Comparison of ENCODE assay signal across 28 cellular contexts in the genomic region with DNA sequence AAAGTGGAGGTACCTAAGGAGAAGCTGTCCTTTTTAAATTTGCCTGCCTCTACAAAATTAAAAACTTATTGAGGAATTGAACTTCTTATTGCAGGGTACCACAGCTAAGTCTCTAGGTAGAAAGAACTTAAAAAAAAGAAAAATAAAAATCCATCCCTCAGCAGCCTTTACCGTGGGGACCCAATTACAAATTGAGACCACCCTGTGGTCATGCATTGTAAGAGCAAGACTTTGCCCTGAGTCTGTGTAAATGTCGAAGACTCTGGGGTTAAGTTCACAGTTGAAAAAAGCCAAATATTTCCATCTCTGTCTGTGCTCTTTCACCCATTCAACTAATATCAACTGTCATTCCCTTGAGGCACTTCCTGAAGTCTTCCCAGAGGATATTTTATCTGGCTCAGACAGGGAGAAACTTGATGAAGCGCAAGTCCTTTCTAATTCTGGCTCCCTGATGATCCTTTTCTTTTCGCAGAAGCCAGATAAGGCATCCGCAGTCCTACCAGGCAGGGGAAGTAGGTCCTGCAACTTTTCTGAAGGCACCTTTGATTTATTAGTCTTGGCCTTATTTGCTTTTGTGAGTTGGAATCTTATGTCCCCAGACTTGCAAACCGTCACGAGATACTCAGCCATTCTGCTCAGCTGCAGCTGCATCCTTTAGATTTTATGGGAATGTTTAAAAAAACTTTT.
DNase-seq lines count a peak whose midpoint lies in the region; TF ChIP-seq lines count a peak whose summit lies in the region.
"Had no signal": no experiment of that assay in that cellular context is flagged by ENCODE, and none has a peak within 500 bp of the region (broad histone marks: within the 10 kb centered on the region; RNA-seq: fewer than 3 reads in every experiment).

No MANE protein-coding gene starts in this region.

- TF ChIP-seq CTCF in glutamatergic neuron (IDR thresholded peaks at IDR 0.05; ENCODE audit: partially characterized antibody, unreplicated experiment) = peak; percentile 20
- peak; percentile 47 for TF ChIP-seq CTCF in neural crest cell (conservative IDR thresholded peaks at IDR 0.05)
- no peak for TF ChIP-seq CTCF in transverse colon (IDR thresholded peaks at IDR 0.05)

- H3K9me3 Mint-ChIP-seq in glutamatergic neuron (ENCODE audit: unreplicated experiment) (peaks cover 1% of the 10 kb centered on the region), neural crest cell (no peaks in the 10 kb centered on the region)
- H3K9me3 Mint-ChIP-seq: activated B cell treated with CpG ODN at 0.5 μM for 24 hours; activated naive CD8-positive, alpha-beta T cell treated with anti-CD3 and anti-CD28 coated beads for 36 hours had no signal

- no peak for TF ChIP-seq EP300 in transverse colon (IDR thresholded peaks at IDR 0.05; ENCODE audit: low read depth)

- 40% methylated on average over 6 to 7 of the region's 7 CpGs for WGBS in transverse colon (ENCODE audit: low coverage in 1 of 2), 2 donors

- H3K36me3 ChIP-seq in adipocyte (ENCODE audit: control insufficient read depth, insufficient read depth, low read length, severe bottlenecking) = no peaks in the 10 kb centered on the region
- no peaks in the 10 kb centered on the region for H3K36me3 ChIP-seq in transverse colon
- H3K36me3 ChIP-seq: spleen, uterus had no signal

- H3K4me3 Mint-ChIP-seq in glutamatergic neuron (ENCODE audit: unreplicated experiment) (no peak overlapping the region), neural crest cell (no peak overlapping the region)
- H3K4me3 Mint-ChIP-seq: activated B cell treated with CpG ODN at 0.5 μM for 24 hours; activated naive CD8-positive, alpha-beta T cell treated with anti-CD3 and anti-CD28 coated beads for 36 hours; activated T-helper 17 cell treated with anti-CD3 and anti-CD28 coated beads, Interleukin-2, amount 50 U/mL, for 72 hours; stimulated activated effector memory CD8-positive, alpha-beta T cell treated with anti-CD3 and anti-CD28 coated beads, Interleukin-12 subunit alpha, Interleukin-12 subunit beta, amount 100 ng/mL, for 72 hours had no signal

- H3K27me3 ChIP-seq in adipocyte (replicated peaks; ENCODE audit: control insufficient read depth, insufficient read depth, low read length) = peaks cover 3% of the 10 kb centered on the region
- no peaks in the 10 kb centered on the region for H3K27me3 ChIP-seq in transverse colon
- H3K27me3 ChIP-seq: BLaER1, spleen, uterus had no signal

- in situ Hi-C loops in transverse colon (cut with MboI; ENCODE audit: low pct_ligation_motif_present in 1 of 4, low pct_unique_long_range_greater_than_20kb in 1 of 4, low sequenced_read_pairs in 3 of 4) = no loop called here

- peaks cover 21% of the 10 kb centered on the region for H3K4me1 ChIP-seq in adipocyte (ENCODE audit: control insufficient read depth, insufficient read depth, low read length)
- H3K4me1 ChIP-seq in transverse colon = no peaks in the 10 kb centered on the region
- H3K4me1 ChIP-seq: BLaER1, spleen, uterus had no signal

- H3K4me1 Mint-ChIP-seq in glutamatergic neuron (ENCODE audit: low read depth, unreplicated experiment) = peaks cover 6% of the 10 kb centered on the region
- H3K4me1 Mint-ChIP-seq in neural crest cell = peaks cover 29% of the 10 kb centered on the region
- H3K4me1 Mint-ChIP-seq: activated B cell treated with CpG ODN at 0.5 μM for 24 hours; activated naive CD8-positive, alpha-beta T cell treated with anti-CD3 and anti-CD28 coated beads for 36 hours; activated T-helper 17 cell treated with anti-CD3 and anti-CD28 coated beads, Interleukin-2, amount 50 U/mL, for 72 hours; stimulated activated effector memory CD8-positive, alpha-beta T cell treated with anti-CD3 and anti-CD28 coated beads, Interleukin-12 subunit alpha, Interleukin-12 subunit beta, amount 100 ng/mL, for 72 hours had no signal

- H3K36me3 Mint-ChIP-seq in glutamatergic neuron (ENCODE audit: unreplicated experiment) (no peaks in the 10 kb centered on the region), neural crest cell (ENCODE audit: low read depth) (no peaks in the 10 kb centered on the region)
- H3K36me3 Mint-ChIP-seq: activated naive CD8-positive, alpha-beta T cell treated with anti-CD3 and anti-CD28 coated beads for 36 hours; brain; stimulated activated effector memory CD8-positive, alpha-beta T cell treated with anti-CD3 and anti-CD28 coated beads, Interleukin-12 subunit alpha, Interleukin-12 subunit beta, amount 100 ng/mL, for 72 hours had no signal

- H3K4me3 ChIP-seq in adipocyte (ENCODE audit: low read length) = peak overlapping the region; percentile 43
- H3K4me3 ChIP-seq in transverse colon = no peak overlapping the region
- H3K4me3 ChIP-seq: BLaER1, K562, lung, spleen, uterus had no signal

- H3K27me3 Mint-ChIP-seq in glutamatergic neuron (ENCODE audit: unreplicated experiment) (no peaks in the 10 kb centered on the region), neural crest cell (ENCODE audit: low read depth) (no peaks in the 10 kb centered on the region)
- H3K27me3 Mint-ChIP-seq: activated B cell treated with CpG ODN at 0.5 μM for 24 hours had no signal

- peak overlapping the region; percentile 45 for H3K9ac ChIP-seq in adipocyte (ENCODE audit: low read length)
- H3K9ac ChIP-seq: BLaER1 had no signal

- no peak overlapping the region for H3K27ac Mint-ChIP-seq in glutamatergic neuron (ENCODE audit: unreplicated experiment)
- H3K27ac Mint-ChIP-seq in neural crest cell (ENCODE audit: unreplicated experiment) = no peak overlapping the region
- H3K27ac Mint-ChIP-seq: activated B cell treated with CpG ODN at 0.5 μM for 24 hours; activated naive CD8-positive, alpha-beta T cell treated with anti-CD3 and anti-CD28 coated beads for 36 hours; activated T-helper 17 cell treated with anti-CD3 and anti-CD28 coated beads, Interleukin-2, amount 50 U/mL, for 72 hours; stimulated activated effector memory CD8-positive, alpha-beta T cell treated with anti-CD3 and anti-CD28 coated beads, Interleukin-12 subunit alpha, Interleukin-12 subunit beta, amount 100 ng/mL, for 72 hours had no signal

- no peak for TF ChIP-seq POLR2A in transverse colon (IDR thresholded peaks at IDR 0.05)

- DNase-seq in ELF-1 (ENCODE audit: low read depth, low spot score) (peak; percentile 10), adipocyte (ENCODE audit: low read depth) (no peak), glutamatergic neuron (no peak), neural crest cell (ENCODE audit: low read depth, low spot score) (no peak), NCI-H2107 treated with DMSO at 0.1 percent for 48 hours (lab: John Stamatoyannopoulos, UW; ENCODE audit: unreplicated experiment) (no peak), transverse colon (no peak), midbrain (lab: John Stamatoyannopoulos, UW) (no peak), amniotic stem cell (lab: John Stamatoyannopoulos, UW) (no peak)
- DNase-seq: activated B cell treated with CpG ODN at 0.5 μM for 24 hours; activated CD4-positive, alpha-beta T cell treated with anti-CD3 and anti-CD28 coated beads, Interleukin-2, amount 50 U/mL, for 48 hours; activated CD8-positive, alpha-beta memory T cell treated with anti-CD3 and anti-CD28 coated beads, Interleukin-2, amount 50 U/mL, for 4 hours; activated naive CD8-positive, alpha-beta T cell treated with anti-CD3 and anti-CD28 coated beads for 36 hours; Calu3; effector CD8-positive, alpha-beta T cell; MM.1S; NCI-H1417 treated with DMSO at 0.1 percent for 48 hours; NCI-H2081 treated with DMSO at 0.1 percent for 48 hours; NCI-H446 treated with DMSO at 0.1 percent for 48 hours; retina; spleen; stimulated activated CD4-positive, alpha-beta T cell treated with anti-CD3 and anti-CD28 coated beads, Interleukin-2, amount 100 ng/mL, for 48 hours; uterus had no signal

- intact Hi-C loops in transverse colon (cut with DNase I; ENCODE audit: low total_unique reads) = no loop called here

- H3K9me3 ChIP-seq in adipocyte (ENCODE audit: control insufficient read depth, low read length) (no peaks in the 10 kb centered on the region), transverse colon (no peaks in the 10 kb centered on the region)
- H3K9me3 ChIP-seq: spleen, uterus had no signal

- H3K27ac ChIP-seq in transverse colon = no peak overlapping the region
- H3K27ac ChIP-seq: BLaER1, spleen, uterus had no signal

Comparison
In these comparisons a context has a peak if more than half of its experiments do, and no peak if none do; other contexts are left out.
1. CTCF ChIP-seq: peak in glutamatergic neuron (single experiment) and neural crest cell (single experiment); none in transverse colon (0 of 5).